Comparison of ENCODE assay signal across 15 cellular contexts in the genomic region with DNA sequence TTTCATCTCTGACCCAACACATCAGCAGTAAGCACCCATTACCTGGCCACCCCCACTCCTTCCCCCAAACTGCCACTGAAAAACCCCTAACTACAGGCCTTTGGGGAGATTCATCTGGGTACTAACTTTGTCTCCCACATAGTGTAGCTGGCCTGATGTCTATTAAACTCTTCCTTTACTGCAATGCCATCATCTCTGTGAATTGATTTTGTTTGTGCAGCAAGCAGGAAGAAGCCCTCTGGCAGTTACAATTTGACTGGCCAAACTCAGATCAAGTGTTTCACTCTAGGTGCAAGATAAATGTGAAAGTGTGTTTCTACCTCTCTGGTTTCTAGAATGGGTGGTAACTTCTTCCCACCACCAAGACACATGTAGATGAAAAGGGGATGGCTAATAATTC. TPM values are rescaled to one million over a fixed set of nuclear protein-coding genes. Genes with fewer than 3 reads are reported as not detected.
DNase-seq lines count a peak whose midpoint lies in the region; ATAC-seq, FAIRE-seq and TF ChIP-seq lines count a peak whose summit lies in the region.
"Had no signal": no experiment of that assay in that cellular context is flagged by ENCODE, and none has a peak within 500 bp of the region (broad histone marks: within the 10 kb centered on the region; RNA-seq: fewer than 3 reads in every experiment).

No MANE protein-coding gene starts in this region.

- no TSS peak for BruUV-seq in OCI-LY7 (replicated peaks; lab: Mats Ljungman, UMichigan)

- peaks cover 6 to 28% of the 10 kb centered on the region in 2 experiments; a peak in 3 of 4 replicates for H3K79me2 ChIP-seq in H1 (ENCODE audit: control insufficient read depth in 1 of 2, insufficient read depth in 2 of 2, low read length in 2 of 2)
- H3K79me2 ChIP-seq in OCI-LY7 (ENCODE audit: insufficient read depth, low read depth, low read length): no peaks in the 10 kb centered on the region

- no peak overlapping the region for H2AFZ ChIP-seq in H1 (ENCODE audit: low read length)
- no peak overlapping the region for H2AFZ ChIP-seq in OCI-LY7 (ENCODE audit: low read length)

- intact Hi-C loops in OCI-LY7 (cut with micrococcal nuclease; ENCODE audit: unreplicated experiment): no loop called here

- no peak overlapping the region for H3K23ac ChIP-seq in H1 (ENCODE audit: insufficient read length)

- no peak overlapping the region; the same call in 1 of the 2 replicates for H2AK5ac ChIP-seq in H1 (ENCODE audit: low read depth, low read length)

- H4K20me1 ChIP-seq in H1 (replicated peaks in 1 of 2; ENCODE audit: control insufficient read depth in 1 of 2, insufficient read depth in 2 of 2, low read length in 2 of 2) (no peaks in the 10 kb centered on the region), OCI-LY7 (ENCODE audit: insufficient read depth, low read length) (no peaks in the 10 kb centered on the region)

- ATAC-seq in GM18868 (IDR thresholded peaks at IDR 0.05; ENCODE audit: unreplicated experiment) (peak; percentile 66), GM21528 (IDR thresholded peaks at IDR 0.05; ENCODE audit: low FRiP score, unreplicated experiment) (peak; percentile 69), HG03097 (IDR thresholded peaks at IDR 0.05; ENCODE audit: low FRiP score, unreplicated experiment) (peak; percentile 55)

- no peaks in the 10 kb centered on the region for H3K27me3 ChIP-seq in H1 (replicated peaks in 1 of 4; ENCODE audit: control insufficient read depth in 3 of 4, extremely low read depth in 1 of 4, insufficient read depth in 3 of 4, low read length in 3 of 4)
- H3K27me3 ChIP-seq in Peyer's patch: no peaks in the 10 kb centered on the region

- peak overlapping the region; percentile 2 for H4K91ac ChIP-seq in H1 (replicated peaks; ENCODE audit: insufficient read length, low read length)

- H3K18ac ChIP-seq in H1 (ENCODE audit: extremely low read depth, low read length): peak overlapping the region; percentile 82

- H3K9ac ChIP-seq in H1 (replicated peaks in 1 of 4; ENCODE audit: extremely low read depth in 1 of 4, low read depth in 3 of 4, low read length in 3 of 4): no peak overlapping the region; a peak in 1 of 7 replicates

- peaks cover 9 to 29% (median 14%) of the 10 kb centered on the region in 4 experiments for H3K4me1 ChIP-seq in H1 (replicated peaks in 1 of 4; ENCODE audit: control insufficient read depth in 3 of 4, insufficient read depth in 4 of 4, low read length in 3 of 4)
- no peaks in the 10 kb centered on the region for H3K4me1 ChIP-seq in OCI-LY7 (ENCODE audit: insufficient read depth, low read length, poor library complexity, severe bottlenecking)
- no peaks in the 10 kb centered on the region for H3K4me1 ChIP-seq in Peyer's patch

- H3K4me3 ChIP-seq in H1 (ENCODE audit: extremely low read depth in 1 of 4, insufficient read depth in 2 of 4, low read depth in 3 of 4, low read length in 4 of 4) (peak overlapping the region in 1 of 4 experiments; percentile 62; a peak in 2 of 8 replicates), OCI-LY7 (ENCODE audit: low read depth, low read length, poor library complexity, severe bottlenecking) (no peak overlapping the region), Peyer's patch (no peak overlapping the region)
- H3K4me3 ChIP-seq: SJSA1 had no signal

- H3K36me3 ChIP-seq in H1 (ENCODE audit: control insufficient read depth in 2 of 4, insufficient read depth in 4 of 4, low read length in 3 of 4) (peaks cover 0 to 8% (median 0%) of the 10 kb centered on the region in 4 experiments; a peak in 2 of 8 replicates), OCI-LY7 (ENCODE audit: insufficient read depth, low read length) (no peaks in the 10 kb centered on the region), Peyer's patch (no peaks in the 10 kb centered on the region)
- H3K36me3 ChIP-seq: SJSA1 had no signal

- peak overlapping the region; percentile 29 for H2BK120ac ChIP-seq in H1 (replicated peaks; ENCODE audit: low read depth, low read length)

- H3K79me1 ChIP-seq in H1 (ENCODE audit: low read depth, low read length): no peaks in the 10 kb centered on the region

- POLR2A ChIA-PET in H1 (lab: Charles Lee; ENCODE audit: partially characterized antibody) (interaction anchor here (0.6 to 3.4 kb wide), 8 partner anchors 7 to 288 kb away, joined by 3 to 25 read pairs (median 6); no protein-coding TSS in a partner anchor), OCI-LY7 (lab: Charles Lee) (no interaction called here)

- H3K9me3 ChIP-seq in H1 (ENCODE audit: insufficient read depth in 2 of 2, low read depth in 1 of 2, low read length in 1 of 2) (no peaks in the 10 kb centered on the region), OCI-LY7 (ENCODE audit: low read length) (no peaks in the 10 kb centered on the region), Peyer's patch (no peaks in the 10 kb centered on the region)
- H3K9me3 ChIP-seq: SJSA1 had no signal

- TF ChIP-seq POLR2A in H1 (IDR thresholded peaks at IDR 0.05; ENCODE audit: control extremely low read depth in 1 of 2, low read depth in 2 of 2, low read length in 2 of 2) (no peak), Peyer's patch (IDR thresholded peaks at IDR 0.05) (no peak)

- peak overlapping the region; percentile 53 to 72 for H3K4me2 ChIP-seq in H1 (ENCODE audit: insufficient read depth in 1 of 2, low read depth in 2 of 2, low read length in 2 of 2)
- no peak overlapping the region for H3K4me2 ChIP-seq in OCI-LY7 (ENCODE audit: low read length)

- H4K5ac ChIP-seq in H1 (ENCODE audit: insufficient read length, low read depth, low read length): peak overlapping the region; percentile 78

- no peak overlapping the region for H3K4ac ChIP-seq in H1 (replicated peaks; ENCODE audit: insufficient read length, low read depth, low read length)

- no peaks in the 10 kb centered on the region for H3K9me2 ChIP-seq in OCI-LY7 (ENCODE audit: insufficient read depth, low read length)

- no peak for FAIRE-seq in H1 (lab: Jason Lieb, UNC)
- FAIRE-seq: islet of Langerhans had no signal

- TF ChIP-seq EP300 in H1 (IDR thresholded peaks at IDR 0.05; ENCODE audit: borderline replicate concordance in 1 of 2, low read depth in 2 of 2, low read length in 2 of 2): no peak

- peak overlapping the region; percentile 88; the same call in 1 of the 2 replicates for H2BK5ac ChIP-seq in H1 (ENCODE audit: low read depth, low read length)

- H4K8ac ChIP-seq in H1 (ENCODE audit: extremely low read depth, insufficient read depth, low read length): no peak overlapping the region

- no peak overlapping the region for H3K14ac ChIP-seq in H1 (ENCODE audit: insufficient read length)

- H2BK20ac ChIP-seq in H1 (ENCODE audit: low read length): peak overlapping the region; percentile 9

- H3K27ac ChIP-seq in H1 (ENCODE audit: low read depth, low read length) (peak overlapping the region; percentile 69), OCI-LY7 (ENCODE audit: low read depth, low read length, poor library complexity, severe bottlenecking) (no peak overlapping the region), Peyer's patch (no peak overlapping the region)
- H3K27ac ChIP-seq: SJSA1 had no signal

- DNase-seq in H1 (ENCODE audit: low read depth in 1 of 2, low spot score in 2 of 2) (no peak), OCI-LY7 (ENCODE audit: low spot score) (no peak), mucosa of gallbladder (ENCODE audit: low spot score) (no peak), Peyer's patch (no peak), NCI-H82 treated with DMSO at 0.1 percent for 48 hours (lab: John Stamatoyannopoulos, UW; ENCODE audit: unreplicated experiment) (no peak)
- DNase-seq: activated CD4-positive, alpha-beta T cell treated with anti-CD3 and anti-CD28 coated beads for 4 hours; activated naive CD4-positive, alpha-beta T cell treated with anti-CD3 and anti-CD28 coated beads, Interleukin-2, amount 50 U/mL, for 16 hours; COR-L47; NCI-H748 treated with DMSO at 0.1 percent for 48 hours had no signal

- H2BK12ac ChIP-seq in H1 (ENCODE audit: low read depth, low read length): peak overlapping the region; percentile 33

- CTCF ChIA-PET in H1 (lab: Charles Lee; ENCODE audit: partially characterized antibody): interaction anchor here (2.0 to 5.6 kb wide), 2 partner anchors 16 to 287 kb away, joined by 8 to 97 read pairs; no protein-coding TSS in a partner anchor
- CTCF ChIA-PET in OCI-LY7 (lab: Charles Lee; ENCODE audit: unreplicated experiment): no interaction called here

- H2BK15ac ChIP-seq in H1 (ENCODE audit: low read length): no peak overlapping the region

- TF ChIP-seq CTCF in H1 (IDR thresholded peaks at IDR 0.05; ENCODE audit: control extremely low read depth in 1 of 3, insufficient read depth in 1 of 3, low read depth in 1 of 3, low read length in 3 of 3) (no peak), OCI-LY7 (conservative IDR thresholded peaks at IDR 0.05; ENCODE audit: low read length) (no peak), Peyer's patch (IDR thresholded peaks at IDR 0.05) (no peak)

- TF ChIP-seq RAD21 in H1 (IDR thresholded peaks at IDR 0.05 in 1 of 2, conservative IDR thresholded peaks at IDR 0.05 in 1 of 2; ENCODE audit: low read depth in 2 of 2, low read length in 2 of 2): no peak

- H3K23me2 ChIP-seq in H1 (ENCODE audit: low read depth, low read length): 0 out of 2 replicates have a peak, but pooled peaks cover 2% of the 10 kb centered on the region

- H3K56ac ChIP-seq in H1 (replicated peaks; ENCODE audit: insufficient read length, low read depth, low read length): no peak overlapping the region

RNA-seq across cellular contexts. Expression of a gene that starts 26.7 kb away (rescaled TPM):
- total RNA-seq in H1 (2021; fragmentation: NEBNext Ultra II Directional; extraction: Animal tissue kit (Norgen Biotek cat#: 25700)): not detected in 2 replicates
- not detected in 2 replicates for polyA plus RNA-seq in H1 (2011; rRNA removed)
- polyA plus RNA-seq in H1 (2011; cell fraction: cytosol; rRNA removed): not detected
- not detected for polyA plus RNA-seq in H1 (2011; cell fraction: nucleus; rRNA removed)
- polyA plus RNA-seq in H1 (2012, experiment 1 of 2): not detected in 4 replicates
- not detected for polyA plus RNA-seq in H1 (2012, experiment 2 of 2)
- not detected for polyA plus RNA-seq in H1 (2013, experiment 1 of 2)
- polyA plus RNA-seq in H1 (2013, experiment 2 of 2): not detected
- not detected in 2 replicates for polyA minus RNA-seq in H1 (2011; rRNA and poly(A)+ RNA removed)
- polyA minus RNA-seq in H1 (2011; cell fraction: cytosol; rRNA and poly(A)+ RNA removed): not detected
- not detected for polyA minus RNA-seq in H1 (2011; cell fraction: nucleus; rRNA and poly(A)+ RNA removed)
- not detected in 2 replicates for total RNA-seq in OCI-LY7 (2014; rRNA removed; shearing (Covaris generic))
- total RNA-seq in OCI-LY7 (2022): not detected in 2 replicates
- not detected for total RNA-seq in mucosa of gallbladder
- not detected for total RNA-seq in Peyer's patch
- total RNA-seq: SJSA1, skeletal muscle tissue had no signal

RNA-seq across cellular contexts. Expression of a gene that starts 44.6 kb away (rescaled TPM):
- total RNA-seq in H1 (2021; fragmentation: NEBNext Ultra II Directional; extraction: Animal tissue kit (Norgen Biotek cat#: 25700)): not detected in 2 replicates
- polyA plus RNA-seq in H1 (2011; rRNA removed): not detected in 2 replicates
- not detected for polyA plus RNA-seq in H1 (2011; cell fraction: cytosol; rRNA removed)
- polyA plus RNA-seq in H1 (2011; cell fraction: nucleus; rRNA removed): not detected
- polyA plus RNA-seq in H1 (2012, experiment 1 of 2): not detected in 4 replicates
- polyA plus RNA-seq in H1 (2012, experiment 2 of 2): not detected
- polyA plus RNA-seq in H1 (2013, experiment 1 of 2): not detected
- not detected for polyA plus RNA-seq in H1 (2013, experiment 2 of 2)
- 0.39 TPM in 1 of 2 replicates, not detected in the other for polyA minus RNA-seq in H1 (2011; rRNA and poly(A)+ RNA removed)
- polyA minus RNA-seq in H1 (2011; cell fraction: cytosol; rRNA and poly(A)+ RNA removed): not detected
- polyA minus RNA-seq in H1 (2011; cell fraction: nucleus; rRNA and poly(A)+ RNA removed): 0.70 TPM
- not detected in 2 replicates for total RNA-seq in OCI-LY7 (2014; rRNA removed; shearing (Covaris generic))
- total RNA-seq in OCI-LY7 (2022): not detected in 2 replicates
- not detected for total RNA-seq in mucosa of gallbladder
- not detected for total RNA-seq in Peyer's patch
- total RNA-seq: SJSA1, skeletal muscle tissue had no signal
